In the genomic region with DNA sequence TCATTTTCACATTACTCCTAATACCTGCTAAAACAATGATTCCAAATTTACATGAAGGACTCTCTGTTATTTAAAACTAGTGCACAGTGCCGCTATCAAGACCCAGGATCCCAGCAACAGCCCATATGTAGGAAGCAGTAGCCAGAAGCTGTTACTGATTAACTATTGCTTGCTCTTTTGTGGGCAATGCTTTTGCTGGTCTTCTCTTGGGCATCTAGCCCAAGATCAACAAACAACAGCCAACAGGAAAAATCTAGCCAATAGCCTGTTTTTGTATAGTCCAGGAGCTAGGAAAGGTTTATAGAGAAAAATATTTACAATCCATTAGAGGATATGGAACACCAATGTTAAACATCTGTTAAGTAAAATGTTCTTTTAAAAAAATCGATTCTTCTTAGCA, we compare ENCODE assay signal across 1 cellular context.
TF ChIP-seq lines count a peak whose summit lies in the region.

No MANE protein-coding gene starts in this region.

TF ChIP-seq in HepG2, 621 proteins besides CTCF, POLR2A, EP300 and RAD21 (continued from another document and continues in another):
- TF ChIP-seq, protein P1, sequence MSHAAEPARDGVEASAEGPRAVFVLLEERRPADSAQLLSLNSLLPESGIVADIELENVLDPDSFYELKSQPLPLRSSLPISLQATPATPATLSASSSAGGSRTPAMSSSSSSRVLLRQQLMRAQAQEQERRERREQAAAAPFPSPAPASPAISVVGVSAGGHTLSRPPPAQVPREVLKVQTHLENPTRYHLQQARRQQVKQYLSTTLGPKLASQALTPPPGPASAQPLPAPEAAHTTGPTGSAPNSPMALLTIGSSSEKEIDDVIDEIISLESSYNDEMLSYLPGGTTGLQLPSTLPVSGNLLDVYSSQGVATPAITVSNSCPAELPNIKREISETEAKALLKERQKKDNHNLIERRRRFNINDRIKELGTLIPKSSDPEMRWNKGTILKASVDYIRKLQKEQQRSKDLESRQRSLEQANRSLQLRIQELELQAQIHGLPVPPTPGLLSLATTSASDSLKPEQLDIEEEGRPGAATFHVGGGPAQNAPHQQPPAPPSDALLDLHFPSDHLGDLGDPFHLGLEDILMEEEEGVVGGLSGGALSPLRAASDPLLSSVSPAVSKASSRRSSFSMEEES (CRISPR knock-in tag; IDR thresholded peaks at IDR 0.05), result no peak
- TF ChIP-seq ZNF703 (CRISPR knock-in tag; IDR thresholded peaks at IDR 0.05; ENCODE audit: borderline replicate concordance), result no peak
- TF ChIP-seq, protein P2, sequence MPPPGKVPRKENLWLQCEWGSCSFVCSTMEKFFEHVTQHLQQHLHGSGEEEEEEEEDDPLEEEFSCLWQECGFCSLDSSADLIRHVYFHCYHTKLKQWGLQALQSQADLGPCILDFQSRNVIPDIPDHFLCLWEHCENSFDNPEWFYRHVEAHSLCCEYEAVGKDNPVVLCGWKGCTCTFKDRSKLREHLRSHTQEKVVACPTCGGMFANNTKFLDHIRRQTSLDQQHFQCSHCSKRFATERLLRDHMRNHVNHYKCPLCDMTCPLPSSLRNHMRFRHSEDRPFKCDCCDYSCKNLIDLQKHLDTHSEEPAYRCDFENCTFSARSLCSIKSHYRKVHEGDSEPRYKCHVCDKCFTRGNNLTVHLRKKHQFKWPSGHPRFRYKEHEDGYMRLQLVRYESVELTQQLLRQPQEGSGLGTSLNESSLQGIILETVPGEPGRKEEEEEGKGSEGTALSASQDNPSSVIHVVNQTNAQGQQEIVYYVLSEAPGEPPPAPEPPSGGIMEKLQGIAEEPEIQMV (CRISPR knock-in tag; IDR thresholded peaks at IDR 0.05; ENCODE audit: low read depth), result no peak
- no peak for TF ChIP-seq NONO (IDR thresholded peaks at IDR 0.05)
- no peak for TF ChIP-seq NONO (CRISPR knock-in tag; conservative IDR thresholded peaks at IDR 0.05)
- no peak for TF ChIP-seq IKZF4 (CRISPR knock-in tag; IDR thresholded peaks at IDR 0.05; ENCODE audit: borderline replicate concordance, low read depth, not compliant biosample characterization)
- peak; percentile 65 for TF ChIP-seq GATAD2A (CRISPR knock-in tag; IDR thresholded peaks at IDR 0.05)
- TF ChIP-seq, protein P3, sequence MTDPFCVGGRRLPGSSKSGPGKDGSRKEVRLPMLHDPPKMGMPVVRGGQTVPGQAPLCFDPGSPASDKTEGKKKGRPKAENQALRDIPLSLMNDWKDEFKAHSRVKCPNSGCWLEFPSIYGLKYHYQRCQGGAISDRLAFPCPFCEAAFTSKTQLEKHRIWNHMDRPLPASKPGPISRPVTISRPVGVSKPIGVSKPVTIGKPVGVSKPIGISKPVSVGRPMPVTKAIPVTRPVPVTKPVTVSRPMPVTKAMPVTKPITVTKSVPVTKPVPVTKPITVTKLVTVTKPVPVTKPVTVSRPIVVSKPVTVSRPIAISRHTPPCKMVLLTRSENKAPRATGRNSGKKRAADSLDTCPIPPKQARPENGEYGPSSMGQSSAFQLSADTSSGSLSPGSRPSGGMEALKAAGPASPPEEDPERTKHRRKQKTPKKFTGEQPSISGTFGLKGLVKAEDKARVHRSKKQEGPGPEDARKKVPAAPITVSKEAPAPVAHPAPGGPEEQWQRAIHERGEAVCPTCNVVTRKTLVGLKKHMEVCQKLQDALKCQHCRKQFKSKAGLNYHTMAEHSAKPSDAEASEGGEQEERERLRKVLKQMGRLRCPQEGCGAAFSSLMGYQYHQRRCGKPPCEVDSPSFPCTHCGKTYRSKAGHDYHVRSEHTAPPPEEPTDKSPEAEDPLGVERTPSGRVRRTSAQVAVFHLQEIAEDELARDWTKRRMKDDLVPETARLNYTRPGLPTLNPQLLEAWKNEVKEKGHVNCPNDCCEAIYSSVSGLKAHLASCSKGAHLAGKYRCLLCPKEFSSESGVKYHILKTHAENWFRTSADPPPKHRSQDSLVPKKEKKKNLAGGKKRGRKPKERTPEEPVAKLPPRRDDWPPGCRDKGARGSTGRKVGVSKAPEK (CRISPR knock-in tag; IDR thresholded peaks at IDR 0.05; ENCODE audit: borderline replicate concordance), result no peak
- no peak for TF ChIP-seq XBP1 (CRISPR knock-in tag; IDR thresholded peaks at IDR 0.05)
- TF ChIP-seq, protein P4, sequence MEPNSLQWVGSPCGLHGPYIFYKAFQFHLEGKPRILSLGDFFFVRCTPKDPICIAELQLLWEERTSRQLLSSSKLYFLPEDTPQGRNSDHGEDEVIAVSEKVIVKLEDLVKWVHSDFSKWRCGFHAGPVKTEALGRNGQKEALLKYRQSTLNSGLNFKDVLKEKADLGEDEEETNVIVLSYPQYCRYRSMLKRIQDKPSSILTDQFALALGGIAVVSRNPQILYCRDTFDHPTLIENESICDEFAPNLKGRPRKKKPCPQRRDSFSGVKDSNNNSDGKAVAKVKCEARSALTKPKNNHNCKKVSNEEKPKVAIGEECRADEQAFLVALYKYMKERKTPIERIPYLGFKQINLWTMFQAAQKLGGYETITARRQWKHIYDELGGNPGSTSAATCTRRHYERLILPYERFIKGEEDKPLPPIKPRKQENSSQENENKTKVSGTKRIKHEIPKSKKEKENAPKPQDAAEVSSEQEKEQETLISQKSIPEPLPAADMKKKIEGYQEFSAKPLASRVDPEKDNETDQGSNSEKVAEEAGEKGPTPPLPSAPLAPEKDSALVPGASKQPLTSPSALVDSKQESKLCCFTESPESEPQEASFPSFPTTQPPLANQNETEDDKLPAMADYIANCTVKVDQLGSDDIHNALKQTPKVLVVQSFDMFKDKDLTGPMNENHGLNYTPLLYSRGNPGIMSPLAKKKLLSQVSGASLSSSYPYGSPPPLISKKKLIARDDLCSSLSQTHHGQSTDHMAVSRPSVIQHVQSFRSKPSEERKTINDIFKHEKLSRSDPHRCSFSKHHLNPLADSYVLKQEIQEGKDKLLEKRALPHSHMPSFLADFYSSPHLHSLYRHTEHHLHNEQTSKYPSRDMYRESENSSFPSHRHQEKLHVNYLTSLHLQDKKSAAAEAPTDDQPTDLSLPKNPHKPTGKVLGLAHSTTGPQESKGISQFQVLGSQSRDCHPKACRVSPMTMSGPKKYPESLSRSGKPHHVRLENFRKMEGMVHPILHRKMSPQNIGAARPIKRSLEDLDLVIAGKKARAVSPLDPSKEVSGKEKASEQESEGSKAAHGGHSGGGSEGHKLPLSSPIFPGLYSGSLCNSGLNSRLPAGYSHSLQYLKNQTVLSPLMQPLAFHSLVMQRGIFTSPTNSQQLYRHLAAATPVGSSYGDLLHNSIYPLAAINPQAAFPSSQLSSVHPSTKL (CRISPR knock-in tag; IDR thresholded peaks at IDR 0.05), result peak; percentile 78
- TF ChIP-seq IRF2 (CRISPR knock-in tag; IDR thresholded peaks at IDR 0.05), result 0 out of 2 replicates have a peak, but pooled peaks have one; percentile 16
- no peak for TF ChIP-seq ATRX (CRISPR knock-in tag; IDR thresholded peaks at IDR 0.05; ENCODE audit: borderline replicate concordance)
- TF ChIP-seq, protein P5, sequence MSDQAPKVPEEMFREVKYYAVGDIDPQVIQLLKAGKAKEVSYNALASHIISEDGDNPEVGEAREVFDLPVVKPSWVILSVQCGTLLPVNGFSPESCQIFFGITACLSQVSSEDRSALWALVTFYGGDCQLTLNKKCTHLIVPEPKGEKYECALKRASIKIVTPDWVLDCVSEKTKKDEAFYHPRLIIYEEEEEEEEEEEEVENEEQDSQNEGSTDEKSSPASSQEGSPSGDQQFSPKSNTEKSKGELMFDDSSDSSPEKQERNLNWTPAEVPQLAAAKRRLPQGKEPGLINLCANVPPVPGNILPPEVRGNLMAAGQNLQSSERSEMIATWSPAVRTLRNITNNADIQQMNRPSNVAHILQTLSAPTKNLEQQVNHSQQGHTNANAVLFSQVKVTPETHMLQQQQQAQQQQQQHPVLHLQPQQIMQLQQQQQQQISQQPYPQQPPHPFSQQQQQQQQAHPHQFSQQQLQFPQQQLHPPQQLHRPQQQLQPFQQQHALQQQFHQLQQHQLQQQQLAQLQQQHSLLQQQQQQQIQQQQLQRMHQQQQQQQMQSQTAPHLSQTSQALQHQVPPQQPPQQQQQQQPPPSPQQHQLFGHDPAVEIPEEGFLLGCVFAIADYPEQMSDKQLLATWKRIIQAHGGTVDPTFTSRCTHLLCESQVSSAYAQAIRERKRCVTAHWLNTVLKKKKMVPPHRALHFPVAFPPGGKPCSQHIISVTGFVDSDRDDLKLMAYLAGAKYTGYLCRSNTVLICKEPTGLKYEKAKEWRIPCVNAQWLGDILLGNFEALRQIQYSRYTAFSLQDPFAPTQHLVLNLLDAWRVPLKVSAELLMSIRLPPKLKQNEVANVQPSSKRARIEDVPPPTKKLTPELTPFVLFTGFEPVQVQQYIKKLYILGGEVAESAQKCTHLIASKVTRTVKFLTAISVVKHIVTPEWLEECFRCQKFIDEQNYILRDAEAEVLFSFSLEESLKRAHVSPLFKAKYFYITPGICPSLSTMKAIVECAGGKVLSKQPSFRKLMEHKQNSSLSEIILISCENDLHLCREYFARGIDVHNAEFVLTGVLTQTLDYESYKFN (CRISPR knock-in tag; conservative IDR thresholded peaks at IDR 0.05), result peak; percentile 68
- no peak for TF ChIP-seq FLYWCH1 (CRISPR knock-in tag; IDR thresholded peaks at IDR 0.05)
- TF ChIP-seq, protein P6, sequence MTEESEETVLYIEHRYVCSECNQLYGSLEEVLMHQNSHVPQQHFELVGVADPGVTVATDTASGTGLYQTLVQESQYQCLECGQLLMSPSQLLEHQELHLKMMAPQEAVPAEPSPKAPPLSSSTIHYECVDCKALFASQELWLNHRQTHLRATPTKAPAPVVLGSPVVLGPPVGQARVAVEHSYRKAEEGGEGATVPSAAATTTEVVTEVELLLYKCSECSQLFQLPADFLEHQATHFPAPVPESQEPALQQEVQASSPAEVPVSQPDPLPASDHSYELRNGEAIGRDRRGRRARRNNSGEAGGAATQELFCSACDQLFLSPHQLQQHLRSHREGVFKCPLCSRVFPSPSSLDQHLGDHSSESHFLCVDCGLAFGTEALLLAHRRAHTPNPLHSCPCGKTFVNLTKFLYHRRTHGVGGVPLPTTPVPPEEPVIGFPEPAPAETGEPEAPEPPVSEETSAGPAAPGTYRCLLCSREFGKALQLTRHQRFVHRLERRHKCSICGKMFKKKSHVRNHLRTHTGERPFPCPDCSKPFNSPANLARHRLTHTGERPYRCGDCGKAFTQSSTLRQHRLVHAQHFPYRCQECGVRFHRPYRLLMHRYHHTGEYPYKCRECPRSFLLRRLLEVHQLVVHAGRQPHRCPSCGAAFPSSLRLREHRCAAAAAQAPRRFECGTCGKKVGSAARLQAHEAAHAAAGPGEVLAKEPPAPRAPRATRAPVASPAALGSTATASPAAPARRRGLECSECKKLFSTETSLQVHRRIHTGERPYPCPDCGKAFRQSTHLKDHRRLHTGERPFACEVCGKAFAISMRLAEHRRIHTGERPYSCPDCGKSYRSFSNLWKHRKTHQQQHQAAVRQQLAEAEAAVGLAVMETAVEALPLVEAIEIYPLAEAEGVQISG (CRISPR knock-in tag; IDR thresholded peaks at IDR 0.05), result no peak
- TF ChIP-seq FIP1L1 (IDR thresholded peaks at IDR 0.05; ENCODE audit: borderline replicate concordance, insufficient read depth, low read depth, low read length), result no peak
- TF ChIP-seq ATF7 (IDR thresholded peaks at IDR 0.05), result no peak
- no peak for TF ChIP-seq ATF7 (CRISPR knock-in tag; IDR thresholded peaks at IDR 0.05)
- no peak for TF ChIP-seq POLR2AphosphoS2 (IDR thresholded peaks at IDR 0.05; ENCODE audit: low read depth, low read length)
- no peak for TF ChIP-seq SOX6 (IDR thresholded peaks at IDR 0.05)
- peak; percentile 53 for TF ChIP-seq SOX6 (CRISPR knock-in tag; IDR thresholded peaks at IDR 0.05)
- TF ChIP-seq NR2C2 (CRISPR knock-in tag; IDR thresholded peaks at IDR 0.05; ENCODE audit: borderline replicate concordance), result no peak
- TF ChIP-seq, protein P7, sequence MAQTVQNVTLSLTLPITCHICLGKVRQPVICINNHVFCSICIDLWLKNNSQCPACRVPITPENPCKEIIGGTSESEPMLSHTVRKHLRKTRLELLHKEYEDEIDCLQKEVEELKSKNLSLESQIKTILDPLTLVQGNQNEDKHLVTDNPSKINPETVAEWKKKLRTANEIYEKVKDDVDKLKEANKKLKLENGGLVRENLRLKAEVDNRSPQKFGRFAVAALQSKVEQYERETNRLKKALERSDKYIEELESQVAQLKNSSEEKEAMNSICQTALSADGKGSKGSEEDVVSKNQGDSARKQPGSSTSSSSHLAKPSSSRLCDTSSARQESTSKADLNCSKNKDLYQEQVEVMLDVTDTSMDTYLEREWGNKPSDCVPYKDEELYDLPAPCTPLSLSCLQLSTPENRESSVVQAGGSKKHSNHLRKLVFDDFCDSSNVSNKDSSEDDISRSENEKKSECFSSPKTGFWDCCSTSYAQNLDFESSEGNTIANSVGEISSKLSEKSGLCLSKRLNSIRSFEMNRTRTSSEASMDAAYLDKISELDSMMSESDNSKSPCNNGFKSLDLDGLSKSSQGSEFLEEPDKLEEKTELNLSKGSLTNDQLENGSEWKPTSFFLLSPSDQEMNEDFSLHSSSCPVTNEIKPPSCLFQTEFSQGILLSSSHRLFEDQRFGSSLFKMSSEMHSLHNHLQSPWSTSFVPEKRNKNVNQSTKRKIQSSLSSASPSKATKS (CRISPR knock-in tag; IDR thresholded peaks at IDR 0.05), result no peak
- TF ChIP-seq, protein P8, sequence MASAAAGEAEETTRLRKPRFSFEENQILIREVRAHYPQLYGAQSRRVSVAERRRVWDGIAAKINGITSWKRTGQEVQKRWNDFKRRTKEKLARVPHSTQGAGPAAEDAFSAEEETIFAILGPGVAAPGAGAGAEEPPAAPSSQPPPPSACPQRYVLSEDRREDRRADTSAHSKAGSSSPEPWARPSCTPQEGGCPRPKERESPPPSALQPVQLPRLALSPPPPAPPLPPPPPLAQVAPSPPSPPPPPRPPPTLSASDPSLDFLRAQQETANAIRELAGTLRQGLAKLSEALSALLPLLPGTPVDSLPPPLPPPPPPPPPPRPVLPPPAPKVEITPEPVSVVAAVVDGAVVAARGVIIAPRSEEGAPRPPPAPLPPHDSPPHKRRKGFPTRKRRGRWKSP (CRISPR knock-in tag; IDR thresholded peaks at IDR 0.05), result no peak
- TF ChIP-seq DPF2 (CRISPR knock-in tag; IDR thresholded peaks at IDR 0.05; ENCODE audit: borderline replicate concordance, low read depth), result no peak
- TF ChIP-seq ZNF234 (CRISPR knock-in tag; conservative IDR thresholded peaks at IDR 0.05), result no peak
- TF ChIP-seq, protein P9, sequence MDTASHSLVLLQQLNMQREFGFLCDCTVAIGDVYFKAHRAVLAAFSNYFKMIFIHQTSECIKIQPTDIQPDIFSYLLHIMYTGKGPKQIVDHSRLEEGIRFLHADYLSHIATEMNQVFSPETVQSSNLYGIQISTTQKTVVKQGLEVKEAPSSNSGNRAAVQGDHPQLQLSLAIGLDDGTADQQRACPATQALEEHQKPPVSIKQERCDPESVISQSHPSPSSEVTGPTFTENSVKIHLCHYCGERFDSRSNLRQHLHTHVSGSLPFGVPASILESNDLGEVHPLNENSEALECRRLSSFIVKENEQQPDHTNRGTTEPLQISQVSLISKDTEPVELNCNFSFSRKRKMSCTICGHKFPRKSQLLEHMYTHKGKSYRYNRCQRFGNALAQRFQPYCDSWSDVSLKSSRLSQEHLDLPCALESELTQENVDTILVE (CRISPR knock-in tag; IDR thresholded peaks at IDR 0.05), result no peak
- TF ChIP-seq, protein P10, sequence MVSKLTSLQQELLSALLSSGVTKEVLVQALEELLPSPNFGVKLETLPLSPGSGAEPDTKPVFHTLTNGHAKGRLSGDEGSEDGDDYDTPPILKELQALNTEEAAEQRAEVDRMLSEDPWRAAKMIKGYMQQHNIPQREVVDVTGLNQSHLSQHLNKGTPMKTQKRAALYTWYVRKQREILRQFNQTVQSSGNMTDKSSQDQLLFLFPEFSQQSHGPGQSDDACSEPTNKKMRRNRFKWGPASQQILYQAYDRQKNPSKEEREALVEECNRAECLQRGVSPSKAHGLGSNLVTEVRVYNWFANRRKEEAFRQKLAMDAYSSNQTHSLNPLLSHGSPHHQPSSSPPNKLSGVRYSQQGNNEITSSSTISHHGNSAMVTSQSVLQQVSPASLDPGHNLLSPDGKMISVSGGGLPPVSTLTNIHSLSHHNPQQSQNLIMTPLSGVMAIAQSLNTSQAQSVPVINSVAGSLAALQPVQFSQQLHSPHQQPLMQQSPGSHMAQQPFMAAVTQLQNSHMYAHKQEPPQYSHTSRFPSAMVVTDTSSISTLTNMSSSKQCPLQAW (CRISPR knock-in tag; IDR thresholded peaks at IDR 0.05), result peak; percentile 88
- TF ChIP-seq CAMTA2 (CRISPR knock-in tag; IDR thresholded peaks at IDR 0.05; ENCODE audit: borderline replicate concordance), result no peak
- TF ChIP-seq SALL1 (CRISPR knock-in tag; IDR thresholded peaks at IDR 0.05), result peak; percentile 25; the same call in 1 of the 2 replicates
